ENCODE assay signal across 16 cellular contexts in the genomic region with DNA sequence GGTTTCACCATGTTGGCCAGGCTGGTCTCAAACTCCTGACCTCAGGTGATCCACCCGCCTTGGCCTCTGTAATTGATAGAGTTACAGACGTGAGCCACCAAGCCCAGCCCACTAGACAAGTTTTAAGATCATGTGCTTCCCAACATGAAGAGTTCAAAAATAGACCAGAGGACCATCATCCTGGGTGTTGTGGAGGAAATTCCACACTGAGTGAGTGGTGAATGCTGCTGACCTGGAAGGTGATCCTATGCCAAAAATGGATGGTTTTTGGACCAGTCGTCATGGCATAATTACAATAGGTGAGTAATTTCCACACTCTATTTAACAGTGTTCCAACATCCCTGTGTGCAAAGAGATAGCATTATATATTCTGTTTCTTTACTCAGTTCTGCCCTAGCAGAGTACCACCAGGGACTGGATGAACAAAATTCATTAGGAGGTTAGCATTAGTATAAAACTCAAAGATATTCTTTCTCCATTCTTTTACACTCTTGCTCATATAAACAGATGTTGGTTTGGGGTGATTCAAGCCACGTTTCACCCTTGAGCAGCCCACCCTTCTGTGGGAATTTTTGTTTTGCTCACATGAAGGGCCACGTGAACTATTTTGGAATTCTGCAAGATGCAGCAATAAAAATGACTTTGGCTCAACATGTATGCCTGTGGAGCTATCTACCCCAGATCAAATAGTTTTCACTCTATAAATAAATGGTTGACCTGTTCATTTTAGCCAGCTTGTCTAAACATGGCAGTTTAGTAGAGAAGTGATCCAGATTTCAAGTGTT.
A peak's percentile ranks its signal among the peaks of the same experiment; 100 is the strongest.
DNase-seq lines count a peak whose midpoint lies in the region; TF ChIP-seq lines count a peak whose summit lies in the region.
"Had no signal": no experiment of that assay in that cellular context is flagged by ENCODE, and none has a peak within 500 bp of the region (broad histone marks: within the 10 kb centered on the region; RNA-seq: fewer than 3 reads in every experiment).

No MANE protein-coding gene starts in this region.

- in situ Hi-C loops in astrocyte of the cerebellum (cut with HindIII; ENCODE audit: low sequenced_read_pairs): loop anchor here (5.0 kb wide), 2 partner anchors 65 to 85 kb away; no protein-coding TSS in a partner anchor

- H3K4ac ChIP-seq in trophoblast cell (ENCODE audit: low read depth, low read length): no peak overlapping the region

- no peak overlapping the region for H2AFZ ChIP-seq in trophoblast cell (ENCODE audit: insufficient read depth, low read length, poor library complexity)

- no peak overlapping the region for H4K8ac ChIP-seq in trophoblast cell (ENCODE audit: low read depth, low read length)

- no peak overlapping the region for H2BK5ac ChIP-seq in trophoblast cell (ENCODE audit: low read depth, low read length, poor library complexity)

- H3K36me3 Mint-ChIP-seq in HFFc6 (ENCODE audit: low read depth): no peaks in the 10 kb centered on the region
- H3K36me3 Mint-ChIP-seq: CD4-positive, alpha-beta memory T cell had no signal

- no peaks in the 10 kb centered on the region for H3K9me3 Mint-ChIP-seq in HFFc6
- H3K9me3 Mint-ChIP-seq: CD4-positive, alpha-beta memory T cell had no signal

- no peaks in the 10 kb centered on the region for H3K4me1 ChIP-seq in trophoblast cell (ENCODE audit: control insufficient read depth in 1 of 2, insufficient read depth in 2 of 2, low read length in 2 of 2)

- 0 out of 2 replicates have a peak overlapping the region, but pooled peaks have one; percentile 11 for H3K4me3 Mint-ChIP-seq in HFFc6
- H3K4me3 Mint-ChIP-seq: B cell; CD4-positive, alpha-beta memory T cell had no signal

- no peak overlapping the region for H3K18ac ChIP-seq in trophoblast cell (ENCODE audit: low read length)

- H3K27me3 Mint-ChIP-seq in HFFc6 (ENCODE audit: insufficient read depth): no peaks in the 10 kb centered on the region
- H3K27me3 Mint-ChIP-seq: B cell; CD4-positive, alpha-beta memory T cell had no signal

- DNase-seq in HFFc6 (no peak), astrocyte of the cerebellum (ENCODE audit: low read depth) (peak; percentile 18), fibroblast of the aortic adventitia (ENCODE audit: low read depth) (peak; percentile 51), trophoblast cell (no peak), ecto neural progenitor cell (ENCODE audit: low spot score) (no peak), EL (no peak)
- no peak for DNase-seq in stimulated activated naive CD4-positive, alpha-beta T cell treated with Interleukin-2 at 50 U/mL for 16 hours (lab: John Stamatoyannopoulos, UW)
- DNase-seq: CD4-positive, alpha-beta memory T cell; DMS79; GDM1; Kasumi-1; MV-4-11; NCI-H1417 treated with DMSO at 0.1 percent for 48 hours; NCI-H2029; SHP77 treated with DMSO at 0.1 percent for 48 hours had no signal

- H3K27ac Mint-ChIP-seq in HFFc6: peak overlapping the region; percentile 54
- H3K27ac Mint-ChIP-seq: B cell; CD4-positive, alpha-beta memory T cell had no signal

- H2BK12ac ChIP-seq in trophoblast cell (ENCODE audit: low read length): no peak overlapping the region

- TF ChIP-seq CTCF in HFFc6 (IDR thresholded peaks at IDR 0.05) (no peak), astrocyte of the cerebellum (IDR thresholded peaks at IDR 0.05; ENCODE audit: low read depth, low read length, missing control alignments) (no peak), fibroblast of the aortic adventitia (IDR thresholded peaks at IDR 0.05; ENCODE audit: insufficient read depth, low read length) (no peak)

- H2AK5ac ChIP-seq in trophoblast cell (ENCODE audit: low read length): no peak overlapping the region

- H3K27me3 ChIP-seq in trophoblast cell (ENCODE audit: insufficient read depth, low read length): no peaks in the 10 kb centered on the region

- no peak overlapping the region for H3K4me2 ChIP-seq in trophoblast cell (ENCODE audit: low read length)

- H3K14ac ChIP-seq in trophoblast cell (ENCODE audit: low read length): no peak overlapping the region

- H4K91ac ChIP-seq in trophoblast cell (ENCODE audit: low read depth, low read length): no peak overlapping the region

- H3K79me2 ChIP-seq in trophoblast cell (ENCODE audit: control insufficient read depth, insufficient read depth, low read length, poor library complexity): no peaks in the 10 kb centered on the region

- WGBS in trophoblast cell (ENCODE audit: extremely low coverage, insufficient coverage, insufficient read length): no CpG with 5 or more reads among the region's 5 CpGs

- no peak overlapping the region for H3K9ac ChIP-seq in trophoblast cell (ENCODE audit: low read length)

- H2BK120ac ChIP-seq in trophoblast cell (ENCODE audit: insufficient read depth, low read length, poor library complexity): no peak overlapping the region

- no peaks in the 10 kb centered on the region for H3K36me3 ChIP-seq in trophoblast cell (ENCODE audit: control insufficient read depth in 1 of 2, insufficient read depth in 2 of 2, low read length in 2 of 2)

- no peaks in the 10 kb centered on the region for H3K9me3 ChIP-seq in trophoblast cell (ENCODE audit: insufficient read depth, low read depth, low read length)

- no peaks in the 10 kb centered on the region for H3K79me1 ChIP-seq in trophoblast cell (ENCODE audit: low read length)

- no peak overlapping the region for H4K12ac ChIP-seq in trophoblast cell (ENCODE audit: low read depth, low read length)

- H3K4me1 Mint-ChIP-seq in HFFc6 (ENCODE audit: low read depth): peaks cover 24% of the 10 kb centered on the region
- H3K4me1 Mint-ChIP-seq: B cell; CD4-positive, alpha-beta memory T cell had no signal

- peak overlapping the region; percentile 85 for H3K23ac ChIP-seq in trophoblast cell (ENCODE audit: low read length)

- H3K4me3 ChIP-seq in astrocyte of the cerebellum (ENCODE audit: low read depth, low read length): no peak overlapping the region
- no peak overlapping the region for H3K4me3 ChIP-seq in fibroblast of the aortic adventitia (ENCODE audit: low read depth, low read length)
- no peak overlapping the region for H3K4me3 ChIP-seq in trophoblast cell (ENCODE audit: low read depth, low read length)

- no peak overlapping the region for H3K27ac ChIP-seq in trophoblast cell (ENCODE audit: low read depth, low read length)

Comparison
In these comparisons a context has a peak if more than half of its experiments do, and no peak if none do; other contexts are left out.
1. DNase-seq: peak in astrocyte of the cerebellum (single experiment) and fibroblast of the aortic adventitia (single experiment); none in HFFc6 (single experiment), trophoblast cell (0 of 2), ecto neural progenitor cell (single experiment), EL (single experiment) and stimulated activated naive CD4-positive, alpha-beta T cell treated with Interleukin-2 at 50 U/mL for 16 hours (single experiment).